In genomic region chr6:140436023-140436811, GRCh38 we compare ENCODE assay signal across 14 cellular contexts.
DNase-seq lines count a peak whose midpoint lies in the region; ATAC-seq and TF ChIP-seq lines count a peak whose summit lies in the region.
"Had no signal": no experiment of that assay in that cellular context is flagged by ENCODE, and none has a peak within 500 bp of the region (broad histone marks: within the 10 kb centered on the region; RNA-seq: fewer than 3 reads in every experiment).

No MANE protein-coding gene starts in this region.

- intact Hi-C loops in lower leg skin (cut with DNase I; ENCODE audit: low total_unique reads) = no loop called here

- CTCF ChIA-PET in BJ (lab: Yijun Ruan, JAX) = interaction anchor here (0.7 to 0.8 kb wide), 4 partner anchors 20 to 1708 kb away, joined by 3 to 4 read pairs (median 4); no protein-coding TSS in a partner anchor

- H3K36me3 ChIP-seq in BJ (ENCODE audit: control insufficient read depth, insufficient read depth, low read length) (no peaks in the 10 kb centered on the region), mesodermal cell (ENCODE audit: control insufficient read depth, insufficient read depth, low read length) (no peaks in the 10 kb centered on the region), tibial nerve (no peaks in the 10 kb centered on the region)

- peak; percentile 89 for DNase-seq in BJ (ENCODE audit: low read depth)
- DNase-seq in RPMI7951 (ENCODE audit: low read depth) = peak; percentile 90
- DNase-seq in GM10266 (ENCODE audit: extremely low spot score) = no peak
- DNase-seq in tibial nerve (ENCODE audit: low spot score in 2 of 2) = no peak
- no peak for DNase-seq in lower leg skin (ENCODE audit: low spot score in 2 of 2)
- no peak for DNase-seq in occipital lobe (lab: John Stamatoyannopoulos, UW)
- DNase-seq: activated CD8-positive, alpha-beta T cell treated with anti-CD3 and anti-CD28 coated beads, Interleukin-2, amount 10 ng/mL, durations not matched to agents 7 days and 5 days; amniotic stem cell; CD8-positive, alpha-beta T cell; Kasumi-1; NCI-H526; stimulated activated naive CD8-positive, alpha-beta T cell treated with anti-CD3 and anti-CD28 coated beads, Interleukin-15, amount 100 ng/mL, for 72 hours had no signal

- H3K27me3 ChIP-seq in BJ (ENCODE audit: control insufficient read depth, insufficient read depth, low read length) (no peaks in the 10 kb centered on the region), tibial nerve (no peaks in the 10 kb centered on the region)

- no peak for TF ChIP-seq POLR2A in tibial nerve (IDR thresholded peaks at IDR 0.05)
- TF ChIP-seq POLR2A in lower leg skin (IDR thresholded peaks at IDR 0.05) = no peak

- H3K27ac ChIP-seq in mesodermal cell (ENCODE audit: low read depth, low read length, severe bottlenecking) = peak overlapping the region; percentile 36
- no peak overlapping the region for H3K27ac ChIP-seq in tibial nerve

- TF ChIP-seq EP300 in tibial nerve (IDR thresholded peaks at IDR 0.05) = no peak

- WGBS in mesodermal cell (ENCODE audit: insufficient coverage in 2 of 2), 2 experiments = no CpG with 5 or more reads among the region's 2 CpGs
- 46 to 47% methylated on average over 2 of the region's 2 CpGs for WGBS in tibial nerve, 2 donors
- WGBS in lower leg skin, 2 donors = 63 to 64% methylated on average over 2 of the region's 2 CpGs

- TF ChIP-seq CTCF in BJ (IDR thresholded peaks at IDR 0.05; ENCODE audit: insufficient read depth, low read depth, low read length) (no peak), GM10266 (IDR thresholded peaks at IDR 0.05; ENCODE audit: control insufficient read depth, insufficient read depth, low read depth, missing control alignments) (no peak), tibial nerve (IDR thresholded peaks at IDR 0.05) (no peak), lower leg skin (IDR thresholded peaks at IDR 0.05) (no peak)

- ATAC-seq in esophagus mucosa = peak; percentile 84
- ATAC-seq: activated CD8-positive, alpha-beta T cell treated with anti-CD3 and anti-CD28 coated beads, Interleukin-2, amount 10 ng/mL, durations not matched to agents 7 days and 5 days; CD8-positive, alpha-beta T cell; stimulated activated naive CD8-positive, alpha-beta T cell treated with anti-CD3 and anti-CD28 coated beads, Interleukin-15, amount 100 ng/mL, for 72 hours had no signal

- H3K4me3 ChIP-seq in BJ (ENCODE audit: low read depth, low read length) = no peak overlapping the region
- no peak overlapping the region for H3K4me3 ChIP-seq in mesodermal cell (ENCODE audit: extremely low read depth, insufficient read depth, low read length, poor library complexity, severe bottlenecking)
- H3K4me3 ChIP-seq in tibial nerve = no peak overlapping the region
- H3K4me3 ChIP-seq in lower leg skin (ENCODE audit: low read depth, poor library complexity, severe bottlenecking) = no peak overlapping the region

- POLR2A ChIA-PET in BJ (lab: Charles Lee) = interaction anchor here (0.5 to 2.7 kb wide), 9 partner anchors 27 to 1062 kb away, joined by 3 to 13 read pairs (median 5); partner anchors contain the start of gene CITED2

- H3K9me3 ChIP-seq in mesodermal cell (ENCODE audit: control insufficient read depth, low read length) = peaks cover 27% of the 10 kb centered on the region
- H3K9me3 ChIP-seq in tibial nerve = peaks cover 0 to 8% (median 0%) of the 10 kb centered on the region in 4 donors

- H3K4me1 ChIP-seq in mesodermal cell (ENCODE audit: control insufficient read depth, insufficient read depth, low read length, poor library complexity, severe bottlenecking) (peaks cover 37% of the 10 kb centered on the region), tibial nerve (peaks cover 0 to 11% (median 4%) of the 10 kb centered on the region in 4 donors)

Comparison
In these comparisons a context has a peak if more than half of its experiments do, and no peak if none do; other contexts are left out.
1. DNase-seq: peak in BJ (single experiment) and RPMI7951 (single experiment); none in GM10266 (single experiment), tibial nerve (0 of 2), lower leg skin (0 of 2) and occipital lobe (single experiment).